Comparison of ENCODE assay signal across 26 cellular contexts in genomic region chr18:75335511-75335910, GRCh38.
"Had no signal": no experiment of that assay in that cellular context is flagged by ENCODE, and none has a peak within 500 bp of the region (broad histone marks: within the 10 kb centered on the region; RNA-seq: fewer than 3 reads in every experiment).

No MANE protein-coding gene starts in this region.

- H3K79me2 ChIP-seq: hepatocyte had no signal

- H3K27ac Mint-ChIP-seq: mesothelial cell of epicardium; natural killer cell treated with Interleukin-12 subunit alpha and Interleukin-12 subunit beta and Interleukin-15 and Interleukin-18, amount 100 ng/mL, for 72 hours; progenitor cell of endocrine pancreas; stimulated activated effector memory CD8-positive, alpha-beta T cell treated with anti-CD3 and anti-CD28 coated beads, Interleukin-12 subunit alpha, Interleukin-12 subunit beta, amount 100 ng/mL, for 72 hours; stimulated activated naive CD8-positive, alpha-beta T cell treated with anti-CD3 and anti-CD28 coated beads, Interleukin-15, Interleukin-2, amounts not matched to agents 100 ng/mL and 50 ng/mL, for 24 hours; type B pancreatic cell had no signal

- H3K9me3 ChIP-seq: heart left ventricle, left ventricle myocardium inferior, neutrophil, ovary, sigmoid colon, spleen, suprapubic skin, thoracic aorta, tibial artery, uterus had no signal

- H3K27me3 ChIP-seq: heart left ventricle, hepatocyte, neutrophil, ovary, sigmoid colon, spleen, suprapubic skin, tibial artery, uterus had no signal

- H2AFZ ChIP-seq: hepatocyte had no signal

- H3K4me2 ChIP-seq: hepatocyte had no signal

- H3K36me3 Mint-ChIP-seq: mesothelial cell of epicardium; naive thymus-derived CD4-positive, alpha-beta T cell; natural killer cell treated with Interleukin-12 subunit alpha and Interleukin-12 subunit beta and Interleukin-15 and Interleukin-18, amount 100 ng/mL, for 72 hours; stimulated activated effector memory CD8-positive, alpha-beta T cell treated with anti-CD3 and anti-CD28 coated beads, Interleukin-12 subunit alpha, Interleukin-12 subunit beta, amount 100 ng/mL, for 72 hours; type B pancreatic cell had no signal

- H3K27ac ChIP-seq: heart left ventricle, hepatocyte, left ventricle myocardium inferior, neutrophil, ovary, sigmoid colon, spleen, suprapubic skin, thoracic aorta, tibial artery, uterus had no signal

- H3K4me3 Mint-ChIP-seq: mesothelial cell of epicardium; naive thymus-derived CD4-positive, alpha-beta T cell; natural killer cell treated with Interleukin-12 subunit alpha and Interleukin-12 subunit beta and Interleukin-15 and Interleukin-18, amount 100 ng/mL, for 72 hours; stimulated activated effector memory CD8-positive, alpha-beta T cell treated with anti-CD3 and anti-CD28 coated beads, Interleukin-12 subunit alpha, Interleukin-12 subunit beta, amount 100 ng/mL, for 72 hours; stimulated activated naive CD8-positive, alpha-beta T cell treated with anti-CD3 and anti-CD28 coated beads, Interleukin-15, Interleukin-2, amounts not matched to agents 100 ng/mL and 50 ng/mL, for 24 hours; type B pancreatic cell had no signal

- H3K4me1 ChIP-seq: heart left ventricle, left ventricle myocardium inferior, sigmoid colon, spleen, suprapubic skin, tibial artery, uterus had no signal

- H3K27me3 Mint-ChIP-seq: naive thymus-derived CD4-positive, alpha-beta T cell; progenitor cell of endocrine pancreas; stimulated activated naive CD8-positive, alpha-beta T cell treated with anti-CD3 and anti-CD28 coated beads, Interleukin-15, Interleukin-2, amounts not matched to agents 100 ng/mL and 50 ng/mL, for 24 hours; type B pancreatic cell had no signal

- H3K9me3 Mint-ChIP-seq: mesothelial cell of epicardium; natural killer cell treated with Interleukin-12 subunit alpha and Interleukin-12 subunit beta and Interleukin-15 and Interleukin-18, amount 100 ng/mL, for 72 hours; stimulated activated effector memory CD8-positive, alpha-beta T cell treated with anti-CD3 and anti-CD28 coated beads, Interleukin-12 subunit alpha, Interleukin-12 subunit beta, amount 100 ng/mL, for 72 hours; stimulated activated naive CD8-positive, alpha-beta T cell treated with anti-CD3 and anti-CD28 coated beads, Interleukin-15, Interleukin-2, amounts not matched to agents 100 ng/mL and 50 ng/mL, for 24 hours; type B pancreatic cell had no signal

- DNase-seq: heart left ventricle; islet precursor cell; left ventricle myocardium inferior; mesendoderm; naive thymus-derived CD4-positive, alpha-beta T cell; occipital lobe; ovary; right cardiac atrium; sigmoid colon; small intestine; spleen; stimulated activated CD4-positive, alpha-beta T cell treated with anti-CD3 and anti-CD28 coated beads, Interleukin-4, amount 100 ng/mL, for 24 hours; stimulated activated naive CD4-positive, alpha-beta T cell; tibial artery; uterus had no signal

- H3K4me1 Mint-ChIP-seq: mesothelial cell of epicardium had no signal

- FAIRE-seq: small intestine had no signal

- H3K36me3 ChIP-seq: heart left ventricle, left ventricle myocardium inferior, neutrophil, ovary, sigmoid colon, spleen, suprapubic skin, thoracic aorta, tibial artery, uterus had no signal

- H3K4me3 ChIP-seq: heart left ventricle, hepatocyte, left ventricle myocardium inferior, lung, ovary, sigmoid colon, spleen, suprapubic skin, thoracic aorta, tibial artery, uterus had no signal
